ENCODE assay signal across 8 cellular contexts in the genomic region with DNA sequence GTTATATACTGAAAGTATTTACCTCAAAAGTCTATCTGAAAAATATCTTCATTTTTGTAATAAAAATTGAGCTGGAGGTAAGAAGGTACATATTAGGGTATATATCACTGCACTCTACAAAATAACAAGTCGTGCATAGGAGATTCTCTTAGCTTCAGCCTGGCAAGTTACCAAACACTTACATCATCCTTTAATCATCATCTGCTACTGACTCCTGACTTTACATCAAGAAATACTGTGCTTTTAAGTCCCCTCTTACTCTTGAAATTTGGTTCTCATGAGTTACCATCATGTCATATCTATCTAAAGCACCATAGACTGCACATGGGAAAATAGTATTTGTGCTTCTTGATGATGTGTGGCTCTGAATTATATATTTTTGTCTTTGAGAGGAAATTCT. TPM values are rescaled to one million over a fixed set of nuclear protein-coding genes. Genes with fewer than 3 reads are reported as not detected.
DNase-seq lines count a peak whose midpoint lies in the region; ATAC-seq and TF ChIP-seq lines count a peak whose summit lies in the region.

No MANE protein-coding gene starts in this region.

- peaks cover 5% of the 10 kb centered on the region for H3K36me3 Mint-ChIP-seq in T-helper 17 cell (ENCODE audit: low read depth)

- peaks cover 0 to 6% of the 10 kb centered on the region in 2 donors for H3K9me3 ChIP-seq in muscle layer of duodenum (ENCODE audit: control insufficient read depth in 1 of 2, low read length in 2 of 2)
- H3K9me3 ChIP-seq in T-helper 17 cell (ENCODE audit: control insufficient read depth, low read length, poor library complexity, severe bottlenecking) = peaks cover 3% of the 10 kb centered on the region

- no peak overlapping the region for H3K27ac Mint-ChIP-seq in T-helper 17 cell

- no peak for TF ChIP-seq CTCF in cardiac fibroblast (IDR thresholded peaks at IDR 0.05; ENCODE audit: low read depth, low read length)

- H3K4me3 ChIP-seq in cardiac fibroblast (replicated peaks in 1 of 2; ENCODE audit: low read depth in 2 of 2, low read length in 2 of 2) (no peak overlapping the region), muscle layer of duodenum (ENCODE audit: low read depth in 1 of 2, low read length in 2 of 2) (no peak overlapping the region)

- H3K27ac ChIP-seq in muscle layer of duodenum (ENCODE audit: low read length) = peak overlapping the region; percentile 34

- no peak for ATAC-seq in T-helper 17 cell

- no peaks in the 10 kb centered on the region for H3K27me3 ChIP-seq in muscle layer of duodenum (ENCODE audit: low read depth, low read length)

- H3K36me3 ChIP-seq in muscle layer of duodenum (ENCODE audit: control insufficient read depth in 1 of 2, insufficient read depth in 2 of 2, low read length in 2 of 2) = peaks cover 12 to 18% of the 10 kb centered on the region in 2 donors

- DNase-seq in Ammon's horn (ENCODE audit: low spot score) (peak; percentile 23), LHCN-M2 (ENCODE audit: low read depth) (peak; percentile 71), cardiac fibroblast (ENCODE audit: low read depth in 2 of 2) (peak; percentile 86 to 96), HK-2 (ENCODE audit: unreplicated experiment) (no peak), activated gamma-delta T cell (lab: John Stamatoyannopoulos, UW) (no peak), T-helper 17 cell (no peak)
- no peak for DNase-seq in stimulated activated CD4-positive, alpha-beta T cell treated with anti-CD3 and anti-CD28 coated beads, Interleukin-2, amount 100 ng/mL, for 48 hours

- no peaks in the 10 kb centered on the region for H3K27me3 Mint-ChIP-seq in T-helper 17 cell

- H3K4me3 Mint-ChIP-seq in T-helper 17 cell = no peak overlapping the region

- H3K4me1 ChIP-seq in muscle layer of duodenum (ENCODE audit: control insufficient read depth in 1 of 2, insufficient read depth in 2 of 2, low read length in 2 of 2) = peaks cover 5 to 6% of the 10 kb centered on the region in 2 donors

- H3K4me1 Mint-ChIP-seq in T-helper 17 cell = peaks cover 14% of the 10 kb centered on the region

RNA-seq across cellular contexts. Expression of gene LYSMD4, which starts 50.8 kb away (rescaled TPM):
- total RNA-seq in LHCN-M2 (2014; rRNA removed) (5.6 and 7.5 TPM in 2 replicates), T-helper 17 cell (1 to 10 TPM; 6.8 to 9.2 TPM)
- polyA plus RNA-seq in LHCN-M2 (2012) = 4.2 TPM

Comparison
In these comparisons a context has a peak if more than half of its experiments do, and no peak if none do; other contexts are left out.
1. DNase-seq: peak in Ammon's horn (single experiment), LHCN-M2 (single experiment) and cardiac fibroblast (2 of 2); none in HK-2 (single experiment), activated gamma-delta T cell (single experiment), T-helper 17 cell (0 of 3) and stimulated activated CD4-positive, alpha-beta T cell treated with anti-CD3 and anti-CD28 coated beads, Interleukin-2, amount 100 ng/mL, for 48 hours (0 of 2).